ENCODE assay signal across 20 cellular contexts in genomic region chr9:29325855-29326254, GRCh38.
DNase-seq lines count a peak whose midpoint lies in the region; ATAC-seq and TF ChIP-seq lines count a peak whose summit lies in the region.
"Had no signal": no experiment of that assay in that cellular context is flagged by ENCODE, and none has a peak within 500 bp of the region (broad histone marks: within the 10 kb centered on the region; RNA-seq: fewer than 3 reads in every experiment).

No MANE protein-coding gene starts in this region.

- H3K4me3 ChIP-seq in GM23338: peak overlapping the region; percentile 10; the same call in 1 of the 2 replicates
- H3K4me3 ChIP-seq in NT2/D1 (ENCODE audit: insufficient read length, low read depth): no peak overlapping the region
- no peak overlapping the region for H3K4me3 ChIP-seq in iPS DF 6.9 (ENCODE audit: low read length)
- H3K4me3 ChIP-seq: GM12878, K562 had no signal

- H3K4me1 ChIP-seq in GM23338 (ENCODE audit: insufficient read depth): peaks cover 29% of the 10 kb centered on the region
- no peaks in the 10 kb centered on the region for H3K4me1 ChIP-seq in NT2/D1 (ENCODE audit: insufficient read depth, insufficient read length)
- peaks cover 3% of the 10 kb centered on the region; the same call in 1 of the 2 replicates for H3K4me1 ChIP-seq in iPS DF 6.9 (ENCODE audit: control insufficient read depth, insufficient read depth, low read length)
- H3K4me1 ChIP-seq: Caco-2 had no signal

- H3K27me3 ChIP-seq in GM23338 (ENCODE audit: insufficient read depth) (no peaks in the 10 kb centered on the region), NT2/D1 (ENCODE audit: insufficient read depth, insufficient read length) (no peaks in the 10 kb centered on the region), iPS DF 6.9 (ENCODE audit: control insufficient read depth, insufficient read depth, low read length) (no peaks in the 10 kb centered on the region)

- H3K27me3 Mint-ChIP-seq in GM23338 (ENCODE audit: insufficient read depth, low read depth, poor library complexity) (peaks cover 3% of the 10 kb centered on the region), natural killer cell (ENCODE audit: low read depth in 2 of 2) (no peaks in the 10 kb centered on the region), endothelial cell (ENCODE audit: unreplicated experiment) (no peaks in the 10 kb centered on the region)
- H3K27me3 Mint-ChIP-seq: CD4-positive, alpha-beta T cell had no signal

- TF ChIP-seq CTCF in GM23338 (conservative IDR thresholded peaks at IDR 0.05; ENCODE audit: low read depth in 2 of 2) (no peak), natural killer cell (IDR thresholded peaks at IDR 0.05) (no peak), endothelial cell (IDR thresholded peaks at IDR 0.05; ENCODE audit: unreplicated experiment) (no peak)

- H3K4me3 Mint-ChIP-seq in GM23338: 0 out of 3 replicates have a peak overlapping the region, but pooled peaks have one; percentile 5
- H3K4me3 Mint-ChIP-seq in natural killer cell: peak overlapping the region; percentile 9
- H3K4me3 Mint-ChIP-seq in endothelial cell (ENCODE audit: unreplicated experiment): no peak overlapping the region
- H3K4me3 Mint-ChIP-seq: CD4-positive, alpha-beta T cell had no signal

- H3K9me3 Mint-ChIP-seq in GM23338: no peaks in the 10 kb centered on the region
- peaks cover under 1 to 10% of the 10 kb centered on the region in 2 donors for H3K9me3 Mint-ChIP-seq in natural killer cell
- no peaks in the 10 kb centered on the region for H3K9me3 Mint-ChIP-seq in endothelial cell (ENCODE audit: unreplicated experiment)

- no peak overlapping the region for H3K9ac ChIP-seq in NT2/D1 (ENCODE audit: insufficient read length, low read depth)

- ATAC-seq in GM23338 (peak; percentile 88), natural killer cell (no peak), HG02840 (IDR thresholded peaks at IDR 0.05; ENCODE audit: low FRiP score, unreplicated experiment) (no peak), GM18873 (IDR thresholded peaks at IDR 0.05; ENCODE audit: low FRiP score, unreplicated experiment) (no peak)
- ATAC-seq: GM12878, K562, PC-3, SK-N-SH treated with all-trans-retinoic acid at 6 μM for 48 hours had no signal

- peaks cover 35% of the 10 kb centered on the region for H3K4me1 Mint-ChIP-seq in GM23338
- H3K4me1 Mint-ChIP-seq in natural killer cell: peaks cover 21 to 46% of the 10 kb centered on the region in 2 donors
- H3K4me1 Mint-ChIP-seq in endothelial cell (ENCODE audit: unreplicated experiment): peaks cover 17% of the 10 kb centered on the region

- H3K4me2 ChIP-seq in GM23338: peak overlapping the region; percentile 45

- H3K9me3 ChIP-seq in NT2/D1 (ENCODE audit: insufficient read depth, low read length) (no peaks in the 10 kb centered on the region), iPS DF 6.9 (ENCODE audit: control insufficient read depth, insufficient read depth, low read length) (no peaks in the 10 kb centered on the region)
- H3K9me3 ChIP-seq: Caco-2 had no signal

- H3K36me3 Mint-ChIP-seq in GM23338 (ENCODE audit: low read depth) (no peaks in the 10 kb centered on the region), natural killer cell (peaks cover 2% of the 10 kb centered on the region), endothelial cell (ENCODE audit: low read depth, unreplicated experiment) (no peaks in the 10 kb centered on the region)

- H3F3A ChIP-seq in GM23338 (replicated peaks; ENCODE audit: low read depth): no peaks in the 10 kb centered on the region

- H4K20me1 ChIP-seq in GM23338 (replicated peaks; ENCODE audit: insufficient read depth): no peaks in the 10 kb centered on the region

- H3K27ac Mint-ChIP-seq in GM23338: no peak overlapping the region
- H3K27ac Mint-ChIP-seq in natural killer cell: peak overlapping the region; percentile 86 to 92
- no peak overlapping the region for H3K27ac Mint-ChIP-seq in endothelial cell (ENCODE audit: unreplicated experiment)
- H3K27ac Mint-ChIP-seq: CD4-positive, alpha-beta T cell had no signal

- peaks cover 4% of the 10 kb centered on the region; the same call in 1 of the 2 replicates for H3K9me2 ChIP-seq in GM23338 (ENCODE audit: insufficient read depth)

- H2AFZ ChIP-seq in GM23338: no peak overlapping the region

- DNase-seq in GM23338 (ENCODE audit: low spot score) (peak; percentile 76), NT2/D1 (ENCODE audit: low read depth, low spot score) (peak; percentile 42), iPS DF 6.9 (ENCODE audit: low read depth, low spot score) (peak; percentile 11), natural killer cell (no peak), endothelial cell (ENCODE audit: low spot score) (no peak), HPDE6-E6E7 (ENCODE audit: extremely low spot score) (no peak)
- DNase-seq: Caco-2; CD4-positive, alpha-beta T cell; HCEC 1CT; NCI-H1092 treated with DMSO at 0.1 percent for 48 hours; NCI-H2081 treated with DMSO at 0.1 percent for 48 hours; NCI-H748 treated with DMSO at 0.1 percent for 48 hours; PC-3; RPMI8226; SHP77 treated with DMSO at 0.1 percent for 48 hours had no signal

- H3K36me3 ChIP-seq in GM23338 (ENCODE audit: insufficient read depth) (no peaks in the 10 kb centered on the region), NT2/D1 (ENCODE audit: insufficient read depth, insufficient read length, low read length) (no peaks in the 10 kb centered on the region), iPS DF 6.9 (ENCODE audit: control insufficient read depth, insufficient read depth, low read length) (no peaks in the 10 kb centered on the region)

- H3K79me2 ChIP-seq in GM23338 (replicated peaks; ENCODE audit: insufficient read depth): no peaks in the 10 kb centered on the region

- no peak overlapping the region; the same call in 1 of the 2 replicates for H3K27ac ChIP-seq in GM23338 (ENCODE audit: low read depth)
- H3K27ac ChIP-seq in iPS DF 6.9 (ENCODE audit: low read length): no peak overlapping the region

- intact Hi-C loops in natural killer cell (cut with micrococcal nuclease): loop anchor here (2.0 to 10.0 kb wide), 2 partner anchors 59 to 1751 kb away; partner anchors contain the start of gene C9orf72

TF ChIP-seq in GM23338, 12 proteins besides CTCF, POLR2A, EP300 and RAD21 (continues in another document):
- TF ChIP-seq, protein P1, sequence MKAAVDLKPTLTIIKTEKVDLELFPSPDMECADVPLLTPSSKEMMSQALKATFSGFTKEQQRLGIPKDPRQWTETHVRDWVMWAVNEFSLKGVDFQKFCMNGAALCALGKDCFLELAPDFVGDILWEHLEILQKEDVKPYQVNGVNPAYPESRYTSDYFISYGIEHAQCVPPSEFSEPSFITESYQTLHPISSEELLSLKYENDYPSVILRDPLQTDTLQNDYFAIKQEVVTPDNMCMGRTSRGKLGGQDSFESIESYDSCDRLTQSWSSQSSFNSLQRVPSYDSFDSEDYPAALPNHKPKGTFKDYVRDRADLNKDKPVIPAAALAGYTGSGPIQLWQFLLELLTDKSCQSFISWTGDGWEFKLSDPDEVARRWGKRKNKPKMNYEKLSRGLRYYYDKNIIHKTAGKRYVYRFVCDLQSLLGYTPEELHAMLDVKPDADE (IDR thresholded peaks at IDR 0.05): no peak
- TF ChIP-seq JUNB (IDR thresholded peaks at IDR 0.05; ENCODE audit: unreplicated experiment) (no peak), EZH2 (IDR thresholded peaks at IDR 0.05; ENCODE audit: low read depth, unreplicated experiment) (no peak), ZNF114 (CRISPR knock-in tag; IDR thresholded peaks at IDR 0.05) (no peak), ZNF331 (CRISPR knock-in tag; IDR thresholded peaks at IDR 0.05; ENCODE audit: low read depth) (no peak), NANOG (IDR thresholded peaks at IDR 0.05; ENCODE audit: borderline replicate concordance) (peak; percentile 54), EZH2phosphoT487 (IDR thresholded peaks at IDR 0.05; ENCODE audit: unreplicated experiment) (no peak), CREB1 (CRISPR knock-in tag; IDR thresholded peaks at IDR 0.05; ENCODE audit: low read depth) (no peak)
- TF ChIP-seq, protein P2, sequence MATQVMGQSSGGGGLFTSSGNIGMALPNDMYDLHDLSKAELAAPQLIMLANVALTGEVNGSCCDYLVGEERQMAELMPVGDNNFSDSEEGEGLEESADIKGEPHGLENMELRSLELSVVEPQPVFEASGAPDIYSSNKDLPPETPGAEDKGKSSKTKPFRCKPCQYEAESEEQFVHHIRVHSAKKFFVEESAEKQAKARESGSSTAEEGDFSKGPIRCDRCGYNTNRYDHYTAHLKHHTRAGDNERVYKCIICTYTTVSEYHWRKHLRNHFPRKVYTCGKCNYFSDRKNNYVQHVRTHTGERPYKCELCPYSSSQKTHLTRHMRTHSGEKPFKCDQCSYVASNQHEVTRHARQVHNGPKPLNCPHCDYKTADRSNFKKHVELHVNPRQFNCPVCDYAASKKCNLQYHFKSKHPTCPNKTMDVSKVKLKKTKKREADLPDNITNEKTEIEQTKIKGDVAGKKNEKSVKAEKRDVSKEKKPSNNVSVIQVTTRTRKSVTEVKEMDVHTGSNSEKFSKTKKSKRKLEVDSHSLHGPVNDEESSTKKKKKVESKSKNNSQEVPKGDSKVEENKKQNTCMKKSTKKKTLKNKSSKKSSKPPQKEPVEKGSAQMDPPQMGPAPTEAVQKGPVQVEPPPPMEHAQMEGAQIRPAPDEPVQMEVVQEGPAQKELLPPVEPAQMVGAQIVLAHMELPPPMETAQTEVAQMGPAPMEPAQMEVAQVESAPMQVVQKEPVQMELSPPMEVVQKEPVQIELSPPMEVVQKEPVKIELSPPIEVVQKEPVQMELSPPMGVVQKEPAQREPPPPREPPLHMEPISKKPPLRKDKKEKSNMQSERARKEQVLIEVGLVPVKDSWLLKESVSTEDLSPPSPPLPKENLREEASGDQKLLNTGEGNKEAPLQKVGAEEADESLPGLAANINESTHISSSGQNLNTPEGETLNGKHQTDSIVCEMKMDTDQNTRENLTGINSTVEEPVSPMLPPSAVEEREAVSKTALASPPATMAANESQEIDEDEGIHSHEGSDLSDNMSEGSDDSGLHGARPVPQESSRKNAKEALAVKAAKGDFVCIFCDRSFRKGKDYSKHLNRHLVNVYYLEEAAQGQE (IDR thresholded peaks at IDR 0.05; ENCODE audit: unreplicated experiment): no peak

Comparison
In these comparisons a context has a peak if more than half of its experiments do, and no peak if none do; other contexts are left out.
1. DNase-seq: peak in GM23338 (single experiment), NT2/D1 (single experiment) and iPS DF 6.9 (single experiment); none in natural killer cell (single experiment), endothelial cell (single experiment) and HPDE6-E6E7 (single experiment).
2. H3K27ac Mint-ChIP-seq: peak in natural killer cell (2 of 2); none in GM23338 (single experiment) and endothelial cell (single experiment).